Comparison of ENCODE assay signal across 25 cellular contexts in the genomic region with DNA sequence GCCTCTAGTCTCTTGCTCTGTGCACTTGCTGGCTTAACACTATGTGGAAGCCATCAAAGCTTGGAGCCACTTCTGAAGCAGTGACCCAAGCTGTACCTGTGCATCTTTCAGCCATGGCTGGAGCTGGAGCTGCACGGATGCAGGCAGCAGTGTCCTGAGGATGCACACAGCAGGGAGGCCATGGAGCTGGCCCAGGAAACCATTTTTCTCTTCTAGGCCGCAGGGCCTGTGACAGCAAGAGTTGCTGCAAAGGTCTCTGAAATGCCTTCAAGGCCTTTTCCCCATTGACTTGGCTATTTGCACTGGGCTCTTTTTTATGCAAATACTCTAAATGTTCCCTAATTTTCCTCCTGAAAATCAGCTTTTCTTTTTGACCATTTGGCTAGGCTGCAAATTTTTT. TPM values are rescaled to one million over a fixed set of nuclear protein-coding genes. Genes with fewer than 3 reads are reported as not detected.
"Had no signal": no experiment of that assay in that cellular context is flagged by ENCODE, and none has a peak within 500 bp of the region (broad histone marks: within the 10 kb centered on the region; RNA-seq: fewer than 3 reads in every experiment).

No MANE protein-coding gene starts in this region.

- H3K4me3 Mint-ChIP-seq: mesothelial cell of epicardium; naive B cell; naive thymus-derived CD8-positive, alpha-beta T cell had no signal

- H3K4me1 ChIP-seq: foreskin keratinocyte, gastroesophageal sphincter, heart left ventricle, left lung, lower lobe of right lung had no signal

- H3K27me3 ChIP-seq: dorsolateral prefrontal cortex, gastroesophageal sphincter, heart left ventricle, hepatocyte, left lung had no signal

- H3K9me3 ChIP-seq: gastroesophageal sphincter, heart left ventricle, left lung, lower lobe of right lung, mucosa of descending colon had no signal

- H3K36me3 Mint-ChIP-seq: mesothelial cell of epicardium; naive B cell; naive thymus-derived CD8-positive, alpha-beta T cell had no signal

- H3K4me1 Mint-ChIP-seq: mesothelial cell of epicardium had no signal

- H3K4me3 ChIP-seq: coronary artery, dorsolateral prefrontal cortex, gastroesophageal sphincter, heart left ventricle, hepatocyte, left lung, lower lobe of right lung, mucosa of descending colon had no signal

- H3K27ac ChIP-seq: coronary artery, dorsolateral prefrontal cortex, epithelial cell of prostate, foreskin keratinocyte, gastroesophageal sphincter, heart left ventricle, hepatocyte, left lung, lower lobe of right lung had no signal

- ATAC-seq: esophagus mucosa; foreskin keratinocyte; gastroesophageal sphincter; heart left ventricle; left cardiac atrium; left lung; left ventricle myocardium superior; lower lobe of right lung; mucosa of descending colon; naive thymus-derived CD8-positive, alpha-beta T cell had no signal

- H3K9me3 Mint-ChIP-seq: mesothelial cell of epicardium; naive B cell; naive thymus-derived CD8-positive, alpha-beta T cell had no signal

- DNase-seq: dermis blood vessel endothelial cell; dorsolateral prefrontal cortex; effector CD4-positive, alpha-beta T cell; effector memory CD4-positive, alpha-beta T cell; erythroblast; foreskin keratinocyte; heart left ventricle; hypothalamus; left cardiac atrium; left lung; left ventricle myocardium superior; lower lobe of right lung; mesenchymal stem cell; mucosa of descending colon; naive B cell; naive thymus-derived CD8-positive, alpha-beta T cell had no signal

- H3K27ac Mint-ChIP-seq: mesothelial cell of epicardium had no signal

- H3K36me3 ChIP-seq: gastroesophageal sphincter, heart left ventricle, left lung, lower lobe of right lung had no signal

RNA-seq across cellular contexts. Expression of gene FGD3, which starts 56.6 kb away (rescaled TPM):
- total RNA-seq: fibroblast of lung, fibroblast of villous mesenchyme, lung microvascular endothelial cell had no signal
- polyA plus RNA-seq: fibroblast of lung had no signal
